ENCODE assay signal across 1 cellular context in the genomic region with DNA sequence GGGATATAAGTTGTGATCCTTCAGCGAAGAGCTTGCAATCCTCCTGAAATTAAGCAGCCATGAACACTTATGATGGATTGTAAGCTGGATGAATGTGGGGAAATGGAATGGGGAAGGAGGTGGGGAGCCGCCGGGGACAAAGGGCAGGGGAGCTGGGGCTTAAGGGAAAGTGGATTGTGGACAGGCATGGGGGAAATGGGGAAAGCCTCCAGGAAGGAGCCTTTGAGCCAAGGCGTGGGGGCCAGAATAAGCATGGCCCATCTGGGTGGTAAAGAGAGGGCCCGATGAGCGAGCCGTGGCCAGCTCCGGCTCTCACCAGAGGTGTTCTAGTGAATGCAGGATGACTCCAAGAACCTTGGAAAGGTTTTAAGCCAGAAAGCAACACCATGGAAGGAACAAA.
TF ChIP-seq lines count a peak whose summit lies in the region.

No MANE protein-coding gene starts in this region.

TF ChIP-seq in HepG2, 621 proteins besides CTCF, POLR2A, EP300 and RAD21 (continued from another document):
- TF ChIP-seq, protein P1, sequence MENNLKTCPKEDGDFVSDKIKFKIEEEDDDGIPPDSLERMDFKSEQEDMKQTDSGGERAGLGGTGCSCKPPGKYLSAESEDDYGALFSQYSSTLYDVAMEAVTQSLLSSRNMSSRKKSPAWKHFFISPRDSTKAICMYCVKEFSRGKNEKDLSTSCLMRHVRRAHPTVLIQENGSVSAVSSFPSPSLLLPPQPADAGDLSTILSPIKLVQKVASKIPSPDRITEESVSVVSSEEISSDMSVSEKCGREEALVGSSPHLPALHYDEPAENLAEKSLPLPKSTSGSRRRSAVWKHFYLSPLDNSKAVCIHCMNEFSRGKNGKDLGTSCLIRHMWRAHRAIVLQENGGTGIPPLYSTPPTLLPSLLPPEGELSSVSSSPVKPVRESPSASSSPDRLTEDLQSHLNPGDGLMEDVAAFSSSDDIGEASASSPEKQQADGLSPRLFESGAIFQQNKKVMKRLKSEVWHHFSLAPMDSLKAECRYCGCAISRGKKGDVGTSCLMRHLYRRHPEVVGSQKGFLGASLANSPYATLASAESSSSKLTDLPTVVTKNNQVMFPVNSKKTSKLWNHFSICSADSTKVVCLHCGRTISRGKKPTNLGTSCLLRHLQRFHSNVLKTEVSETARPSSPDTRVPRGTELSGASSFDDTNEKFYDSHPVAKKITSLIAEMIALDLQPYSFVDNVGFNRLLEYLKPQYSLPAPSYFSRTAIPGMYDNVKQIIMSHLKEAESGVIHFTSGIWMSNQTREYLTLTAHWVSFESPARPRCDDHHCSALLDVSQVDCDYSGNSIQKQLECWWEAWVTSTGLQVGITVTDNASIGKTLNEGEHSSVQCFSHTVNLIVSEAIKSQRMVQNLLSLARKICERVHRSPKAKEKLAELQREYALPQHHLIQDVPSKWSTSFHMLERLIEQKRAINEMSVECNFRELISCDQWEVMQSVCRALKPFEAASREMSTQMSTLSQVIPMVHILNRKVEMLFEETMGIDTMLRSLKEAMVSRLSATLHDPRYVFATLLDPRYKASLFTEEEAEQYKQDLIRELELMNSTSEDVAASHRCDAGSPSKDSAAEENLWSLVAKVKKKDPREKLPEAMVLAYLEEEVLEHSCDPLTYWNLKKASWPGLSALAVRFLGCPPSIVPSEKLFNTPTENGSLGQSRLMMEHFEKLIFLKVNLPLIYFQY (CRISPR knock-in tag; IDR thresholded peaks at IDR 0.05; ENCODE audit: borderline replicate concordance): no peak
- TF ChIP-seq ETV6 (CRISPR knock-in tag; conservative IDR thresholded peaks at IDR 0.05): no peak
- TF ChIP-seq, protein P2, sequence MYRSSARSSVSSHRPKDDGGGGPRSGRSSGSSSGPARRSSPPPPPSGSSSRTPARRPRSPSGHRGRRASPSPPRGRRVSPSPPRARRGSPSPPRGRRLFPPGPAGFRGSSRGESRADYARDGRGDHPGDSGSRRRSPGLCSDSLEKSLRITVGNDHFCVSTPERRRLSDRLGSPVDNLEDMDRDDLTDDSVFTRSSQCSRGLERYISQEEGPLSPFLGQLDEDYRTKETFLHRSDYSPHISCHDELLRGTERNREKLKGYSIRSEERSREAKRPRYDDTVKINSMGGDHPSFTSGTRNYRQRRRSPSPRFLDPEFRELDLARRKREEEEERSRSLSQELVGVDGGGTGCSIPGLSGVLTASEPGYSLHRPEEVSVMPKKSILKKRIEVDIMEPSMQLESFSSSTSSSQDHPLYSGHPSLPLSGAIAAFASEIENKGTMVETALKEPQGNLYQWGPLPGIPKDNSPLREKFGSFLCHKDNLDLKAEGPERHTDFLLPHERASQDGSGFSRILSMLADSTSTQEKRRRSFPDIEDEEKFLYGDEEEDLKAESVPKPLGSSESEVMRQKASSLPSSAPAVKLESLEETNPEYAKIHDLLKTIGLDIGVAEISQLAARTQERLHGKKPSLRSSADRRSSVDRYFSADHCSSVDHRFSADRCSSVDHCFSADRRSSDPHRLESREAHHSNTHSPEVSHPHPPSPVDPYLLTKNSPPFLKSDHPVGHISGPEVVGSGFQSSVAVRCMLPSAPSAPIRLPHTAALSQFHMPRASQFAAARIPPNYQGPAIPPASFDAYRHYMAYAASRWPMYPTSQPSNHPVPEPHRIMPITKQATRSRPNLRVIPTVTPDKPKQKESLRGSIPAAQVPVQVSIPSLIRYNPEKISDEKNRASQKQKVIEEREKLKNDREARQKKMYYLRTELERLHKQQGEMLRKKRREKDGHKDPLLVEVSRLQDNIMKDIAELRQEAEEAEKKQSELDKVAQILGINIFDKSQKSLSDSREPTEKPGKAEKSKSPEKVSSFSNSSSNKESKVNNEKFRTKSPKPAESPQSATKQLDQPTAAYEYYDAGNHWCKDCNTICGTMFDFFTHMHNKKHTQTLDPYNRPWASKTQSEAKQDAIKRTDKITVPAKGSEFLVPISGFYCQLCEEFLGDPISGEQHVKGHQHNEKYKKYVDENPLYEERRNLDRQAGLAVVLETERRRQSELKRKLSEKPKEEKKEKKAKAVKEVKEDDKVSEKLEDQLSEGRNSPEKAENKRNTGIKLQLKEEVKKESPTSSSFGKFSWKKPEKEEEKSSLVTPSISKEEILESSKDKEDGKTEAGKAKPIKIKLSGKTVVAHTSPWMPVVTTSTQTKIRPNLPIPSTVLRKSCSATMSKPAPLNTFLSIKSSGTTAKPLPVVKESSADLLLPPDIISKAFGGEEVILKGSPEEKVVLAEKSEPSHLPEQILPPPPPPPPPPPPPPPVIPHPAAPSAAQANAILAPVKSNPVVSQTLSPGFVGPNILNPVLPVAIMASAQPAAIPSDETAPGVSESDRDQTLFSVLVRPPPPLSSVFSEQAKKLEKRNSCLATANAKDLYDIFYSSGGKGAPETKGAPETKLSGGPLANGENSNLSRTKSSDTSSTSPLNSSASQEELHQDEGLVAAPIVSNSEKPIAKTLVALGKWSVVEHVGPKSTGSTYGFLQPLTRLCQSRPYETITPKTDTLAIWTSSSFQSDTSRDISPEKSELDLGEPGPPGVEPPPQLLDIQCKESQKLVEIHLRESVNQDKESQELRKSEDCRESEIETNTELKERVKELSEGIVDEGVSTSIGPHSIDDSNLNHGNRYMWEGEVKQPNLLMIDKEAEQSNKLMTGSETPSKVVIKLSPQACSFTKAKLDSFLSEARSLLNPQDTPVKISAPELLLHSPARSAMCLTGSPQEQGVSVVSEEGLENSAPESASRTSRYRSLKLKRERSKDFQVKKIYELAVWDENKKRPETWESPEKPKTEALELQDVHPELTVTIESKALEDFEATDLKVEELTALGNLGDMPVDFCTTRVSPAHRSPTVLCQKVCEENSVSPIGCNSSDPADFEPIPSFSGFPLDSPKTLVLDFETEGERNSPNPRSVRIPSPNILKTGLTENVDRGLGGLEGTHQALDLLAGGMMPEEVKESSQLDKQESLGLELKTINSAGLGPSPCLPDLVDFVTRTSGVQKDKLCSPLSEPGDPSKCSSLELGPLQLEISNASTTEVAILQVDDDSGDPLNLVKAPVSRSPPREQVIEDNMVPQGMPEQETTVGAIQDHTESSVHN (CRISPR knock-in tag; IDR thresholded peaks at IDR 0.05): no peak
- TF ChIP-seq KAT2B (IDR thresholded peaks at IDR 0.05; ENCODE audit: borderline replicate concordance, low read depth, low read length): no peak
- TF ChIP-seq, protein P3, sequence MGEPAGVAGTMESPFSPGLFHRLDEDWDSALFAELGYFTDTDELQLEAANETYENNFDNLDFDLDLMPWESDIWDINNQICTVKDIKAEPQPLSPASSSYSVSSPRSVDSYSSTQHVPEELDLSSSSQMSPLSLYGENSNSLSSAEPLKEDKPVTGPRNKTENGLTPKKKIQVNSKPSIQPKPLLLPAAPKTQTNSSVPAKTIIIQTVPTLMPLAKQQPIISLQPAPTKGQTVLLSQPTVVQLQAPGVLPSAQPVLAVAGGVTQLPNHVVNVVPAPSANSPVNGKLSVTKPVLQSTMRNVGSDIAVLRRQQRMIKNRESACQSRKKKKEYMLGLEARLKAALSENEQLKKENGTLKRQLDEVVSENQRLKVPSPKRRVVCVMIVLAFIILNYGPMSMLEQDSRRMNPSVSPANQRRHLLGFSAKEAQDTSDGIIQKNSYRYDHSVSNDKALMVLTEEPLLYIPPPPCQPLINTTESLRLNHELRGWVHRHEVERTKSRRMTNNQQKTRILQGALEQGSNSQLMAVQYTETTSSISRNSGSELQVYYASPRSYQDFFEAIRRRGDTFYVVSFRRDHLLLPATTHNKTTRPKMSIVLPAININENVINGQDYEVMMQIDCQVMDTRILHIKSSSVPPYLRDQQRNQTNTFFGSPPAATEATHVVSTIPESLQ (CRISPR knock-in tag; conservative IDR thresholded peaks at IDR 0.05): no peak
- TF ChIP-seq HNF4A (CRISPR knock-in tag; IDR thresholded peaks at IDR 0.05): no peak
- TF ChIP-seq HCFC1 (IDR thresholded peaks at IDR 0.05; ENCODE audit: low read depth, low read length): no peak
- TF ChIP-seq ZNF746 (CRISPR knock-in tag; IDR thresholded peaks at IDR 0.05): no peak
- TF ChIP-seq KLF12 (CRISPR knock-in tag; IDR thresholded peaks at IDR 0.05; ENCODE audit: borderline replicate concordance): no peak
- TF ChIP-seq NKX3-1 (CRISPR knock-in tag; IDR thresholded peaks at IDR 0.05): no peak
- TF ChIP-seq, protein P4, sequence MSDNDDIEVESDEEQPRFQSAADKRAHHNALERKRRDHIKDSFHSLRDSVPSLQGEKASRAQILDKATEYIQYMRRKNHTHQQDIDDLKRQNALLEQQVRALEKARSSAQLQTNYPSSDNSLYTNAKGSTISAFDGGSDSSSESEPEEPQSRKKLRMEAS (IDR thresholded peaks at IDR 0.05): no peak
- no peak for TF ChIP-seq JUND (CRISPR knock-in tag; IDR thresholded peaks at IDR 0.05)
- TF ChIP-seq SP5 (CRISPR knock-in tag; IDR thresholded peaks at IDR 0.05; ENCODE audit: borderline replicate concordance, low read depth): no peak
- TF ChIP-seq, protein P5, sequence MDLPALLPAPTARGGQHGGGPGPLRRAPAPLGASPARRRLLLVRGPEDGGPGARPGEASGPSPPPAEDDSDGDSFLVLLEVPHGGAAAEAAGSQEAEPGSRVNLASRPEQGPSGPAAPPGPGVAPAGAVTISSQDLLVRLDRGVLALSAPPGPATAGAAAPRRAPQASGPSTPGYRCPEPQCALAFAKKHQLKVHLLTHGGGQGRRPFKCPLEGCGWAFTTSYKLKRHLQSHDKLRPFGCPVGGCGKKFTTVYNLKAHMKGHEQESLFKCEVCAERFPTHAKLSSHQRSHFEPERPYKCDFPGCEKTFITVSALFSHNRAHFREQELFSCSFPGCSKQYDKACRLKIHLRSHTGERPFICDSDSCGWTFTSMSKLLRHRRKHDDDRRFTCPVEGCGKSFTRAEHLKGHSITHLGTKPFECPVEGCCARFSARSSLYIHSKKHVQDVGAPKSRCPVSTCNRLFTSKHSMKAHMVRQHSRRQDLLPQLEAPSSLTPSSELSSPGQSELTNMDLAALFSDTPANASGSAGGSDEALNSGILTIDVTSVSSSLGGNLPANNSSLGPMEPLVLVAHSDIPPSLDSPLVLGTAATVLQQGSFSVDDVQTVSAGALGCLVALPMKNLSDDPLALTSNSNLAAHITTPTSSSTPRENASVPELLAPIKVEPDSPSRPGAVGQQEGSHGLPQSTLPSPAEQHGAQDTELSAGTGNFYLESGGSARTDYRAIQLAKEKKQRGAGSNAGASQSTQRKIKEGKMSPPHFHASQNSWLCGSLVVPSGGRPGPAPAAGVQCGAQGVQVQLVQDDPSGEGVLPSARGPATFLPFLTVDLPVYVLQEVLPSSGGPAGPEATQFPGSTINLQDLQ (CRISPR knock-in tag; IDR thresholded peaks at IDR 0.05): no peak
- TF ChIP-seq, protein P6, sequence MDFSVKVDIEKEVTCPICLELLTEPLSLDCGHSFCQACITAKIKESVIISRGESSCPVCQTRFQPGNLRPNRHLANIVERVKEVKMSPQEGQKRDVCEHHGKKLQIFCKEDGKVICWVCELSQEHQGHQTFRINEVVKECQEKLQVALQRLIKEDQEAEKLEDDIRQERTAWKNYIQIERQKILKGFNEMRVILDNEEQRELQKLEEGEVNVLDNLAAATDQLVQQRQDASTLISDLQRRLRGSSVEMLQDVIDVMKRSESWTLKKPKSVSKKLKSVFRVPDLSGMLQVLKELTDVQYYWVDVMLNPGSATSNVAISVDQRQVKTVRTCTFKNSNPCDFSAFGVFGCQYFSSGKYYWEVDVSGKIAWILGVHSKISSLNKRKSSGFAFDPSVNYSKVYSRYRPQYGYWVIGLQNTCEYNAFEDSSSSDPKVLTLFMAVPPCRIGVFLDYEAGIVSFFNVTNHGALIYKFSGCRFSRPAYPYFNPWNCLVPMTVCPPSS (IDR thresholded peaks at IDR 0.05): no peak
- TF ChIP-seq ZFP41 (CRISPR knock-in tag; IDR thresholded peaks at IDR 0.05; ENCODE audit: borderline replicate concordance): no peak
- TF ChIP-seq POLR2G (IDR thresholded peaks at IDR 0.05; ENCODE audit: low read depth, low read length): no peak
- no peak for TF ChIP-seq ZNF598 (CRISPR knock-in tag; IDR thresholded peaks at IDR 0.05; ENCODE audit: borderline replicate concordance)
